Comparison of ENCODE assay signal across 1 cellular context in the genomic region with DNA sequence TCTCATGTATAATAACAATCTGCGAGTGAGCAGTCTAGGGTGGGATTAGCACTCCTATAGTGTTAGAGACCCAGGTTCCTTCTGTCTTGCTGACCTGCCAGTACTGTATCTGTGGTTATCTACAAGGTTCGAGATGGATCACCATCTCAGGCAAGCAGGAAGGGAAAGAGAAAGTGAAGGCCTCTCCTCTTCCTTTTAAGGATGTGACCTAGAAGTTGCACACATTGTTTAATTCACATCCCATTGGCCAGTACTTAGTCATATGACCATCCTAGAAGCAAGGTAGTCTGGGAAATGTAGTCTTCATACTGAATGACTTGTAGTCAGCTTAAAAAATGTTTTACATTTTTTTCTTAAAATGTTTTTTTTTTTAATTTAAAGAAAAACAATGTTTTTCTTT.
A peak's percentile ranks its signal among the peaks of the same experiment; 100 is the strongest.
TF ChIP-seq lines count a peak whose summit lies in the region.

No MANE protein-coding gene starts in this region.

TF ChIP-seq in K562, 482 proteins besides CTCF, POLR2A, EP300 and RAD21 (continued from another document):
- TF ChIP-seq, protein P1, sequence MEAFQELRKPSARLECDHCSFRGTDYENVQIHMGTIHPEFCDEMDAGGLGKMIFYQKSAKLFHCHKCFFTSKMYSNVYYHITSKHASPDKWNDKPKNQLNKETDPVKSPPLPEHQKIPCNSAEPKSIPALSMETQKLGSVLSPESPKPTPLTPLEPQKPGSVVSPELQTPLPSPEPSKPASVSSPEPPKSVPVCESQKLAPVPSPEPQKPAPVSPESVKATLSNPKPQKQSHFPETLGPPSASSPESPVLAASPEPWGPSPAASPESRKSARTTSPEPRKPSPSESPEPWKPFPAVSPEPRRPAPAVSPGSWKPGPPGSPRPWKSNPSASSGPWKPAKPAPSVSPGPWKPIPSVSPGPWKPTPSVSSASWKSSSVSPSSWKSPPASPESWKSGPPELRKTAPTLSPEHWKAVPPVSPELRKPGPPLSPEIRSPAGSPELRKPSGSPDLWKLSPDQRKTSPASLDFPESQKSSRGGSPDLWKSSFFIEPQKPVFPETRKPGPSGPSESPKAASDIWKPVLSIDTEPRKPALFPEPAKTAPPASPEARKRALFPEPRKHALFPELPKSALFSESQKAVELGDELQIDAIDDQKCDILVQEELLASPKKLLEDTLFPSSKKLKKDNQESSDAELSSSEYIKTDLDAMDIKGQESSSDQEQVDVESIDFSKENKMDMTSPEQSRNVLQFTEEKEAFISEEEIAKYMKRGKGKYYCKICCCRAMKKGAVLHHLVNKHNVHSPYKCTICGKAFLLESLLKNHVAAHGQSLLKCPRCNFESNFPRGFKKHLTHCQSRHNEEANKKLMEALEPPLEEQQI (IDR thresholded peaks at IDR 0.05), result no peak
- no peak for TF ChIP-seq ILF3 (IDR thresholded peaks at IDR 0.05; ENCODE audit: borderline replicate concordance)
- TF ChIP-seq, protein P2, sequence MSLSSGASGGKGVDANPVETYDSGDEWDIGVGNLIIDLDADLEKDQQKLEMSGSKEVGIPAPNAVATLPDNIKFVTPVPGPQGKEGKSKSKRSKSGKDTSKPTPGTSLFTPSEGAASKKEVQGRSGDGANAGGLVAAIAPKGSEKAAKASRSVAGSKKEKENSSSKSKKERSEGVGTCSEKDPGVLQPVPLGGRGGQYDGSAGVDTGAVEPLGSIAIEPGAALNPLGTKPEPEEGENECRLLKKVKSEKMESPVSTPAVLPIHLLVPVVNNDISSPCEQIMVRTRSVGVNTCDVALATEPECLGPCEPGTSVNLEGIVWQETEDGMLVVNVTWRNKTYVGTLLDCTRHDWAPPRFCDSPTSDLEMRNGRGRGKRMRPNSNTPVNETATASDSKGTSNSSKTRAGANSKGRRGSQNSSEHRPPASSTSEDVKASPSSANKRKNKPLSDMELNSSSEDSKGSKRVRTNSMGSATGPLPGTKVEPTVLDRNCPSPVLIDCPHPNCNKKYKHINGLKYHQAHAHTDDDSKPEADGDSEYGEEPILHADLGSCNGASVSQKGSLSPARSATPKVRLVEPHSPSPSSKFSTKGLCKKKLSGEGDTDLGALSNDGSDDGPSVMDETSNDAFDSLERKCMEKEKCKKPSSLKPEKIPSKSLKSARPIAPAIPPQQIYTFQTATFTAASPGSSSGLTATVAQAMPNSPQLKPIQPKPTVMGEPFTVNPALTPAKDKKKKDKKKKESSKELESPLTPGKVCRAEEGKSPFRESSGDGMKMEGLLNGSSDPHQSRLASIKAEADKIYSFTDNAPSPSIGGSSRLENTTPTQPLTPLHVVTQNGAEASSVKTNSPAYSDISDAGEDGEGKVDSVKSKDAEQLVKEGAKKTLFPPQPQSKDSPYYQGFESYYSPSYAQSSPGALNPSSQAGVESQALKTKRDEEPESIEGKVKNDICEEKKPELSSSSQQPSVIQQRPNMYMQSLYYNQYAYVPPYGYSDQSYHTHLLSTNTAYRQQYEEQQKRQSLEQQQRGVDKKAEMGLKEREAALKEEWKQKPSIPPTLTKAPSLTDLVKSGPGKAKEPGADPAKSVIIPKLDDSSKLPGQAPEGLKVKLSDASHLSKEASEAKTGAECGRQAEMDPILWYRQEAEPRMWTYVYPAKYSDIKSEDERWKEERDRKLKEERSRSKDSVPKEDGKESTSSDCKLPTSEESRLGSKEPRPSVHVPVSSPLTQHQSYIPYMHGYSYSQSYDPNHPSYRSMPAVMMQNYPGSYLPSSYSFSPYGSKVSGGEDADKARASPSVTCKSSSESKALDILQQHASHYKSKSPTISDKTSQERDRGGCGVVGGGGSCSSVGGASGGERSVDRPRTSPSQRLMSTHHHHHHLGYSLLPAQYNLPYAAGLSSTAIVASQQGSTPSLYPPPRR (CRISPR knock-in tag; IDR thresholded peaks at IDR 0.05; ENCODE audit: borderline replicate concordance), result no peak
- TF ChIP-seq NR3C1 (CRISPR knock-in tag; IDR thresholded peaks at IDR 0.05), result no peak
- no peak for TF ChIP-seq ZNF121 (CRISPR knock-in tag; conservative IDR thresholded peaks at IDR 0.05)
- no peak for TF ChIP-seq HNRNPK (IDR thresholded peaks at IDR 0.05; ENCODE audit: low read depth, low read length, poor library complexity, severe bottlenecking)
- peak; percentile 41; the same call in 1 of the 2 replicates for TF ChIP-seq FOSL1 (tag; conservative IDR thresholded peaks at IDR 0.05)
- peak; percentile 65 for TF ChIP-seq GABPA (tag; conservative IDR thresholded peaks at IDR 0.05; ENCODE audit: low read depth)
- TF ChIP-seq, protein P3, sequence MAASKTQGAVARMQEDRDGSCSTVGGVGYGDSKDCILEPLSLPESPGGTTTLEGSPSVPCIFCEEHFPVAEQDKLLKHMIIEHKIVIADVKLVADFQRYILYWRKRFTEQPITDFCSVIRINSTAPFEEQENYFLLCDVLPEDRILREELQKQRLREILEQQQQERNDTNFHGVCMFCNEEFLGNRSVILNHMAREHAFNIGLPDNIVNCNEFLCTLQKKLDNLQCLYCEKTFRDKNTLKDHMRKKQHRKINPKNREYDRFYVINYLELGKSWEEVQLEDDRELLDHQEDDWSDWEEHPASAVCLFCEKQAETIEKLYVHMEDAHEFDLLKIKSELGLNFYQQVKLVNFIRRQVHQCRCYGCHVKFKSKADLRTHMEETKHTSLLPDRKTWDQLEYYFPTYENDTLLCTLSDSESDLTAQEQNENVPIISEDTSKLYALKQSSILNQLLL (CRISPR knock-in tag; IDR thresholded peaks at IDR 0.05; ENCODE audit: borderline replicate concordance), result no peak
- TF ChIP-seq NONO (IDR thresholded peaks at IDR 0.05; ENCODE audit: low read depth in 2 of 2, low read length in 1 of 2), result no peak
- TF ChIP-seq SIX5 (IDR thresholded peaks at IDR 0.05; ENCODE audit: borderline replicate concordance in 1 of 2, insufficient read depth in 1 of 2, low read depth in 1 of 2, low read length in 2 of 2), result peak; percentile 34 to 53; a peak in 2 of 4 replicates
- peak; percentile 62 for TF ChIP-seq CEBPB (tag; IDR thresholded peaks at IDR 0.05)
- no peak for TF ChIP-seq NRF1 (conservative IDR thresholded peaks at IDR 0.05 in 1 of 2, IDR thresholded peaks at IDR 0.05 in 1 of 2)
- no peak for TF ChIP-seq ZNF133 (CRISPR knock-in tag; IDR thresholded peaks at IDR 0.05)
- no peak for TF ChIP-seq XRCC3 (IDR thresholded peaks at IDR 0.05)
- TF ChIP-seq MEF2D (tag; conservative IDR thresholded peaks at IDR 0.05; ENCODE audit: low read depth), result no peak
- no peak for TF ChIP-seq STAT5B (CRISPR knock-in tag; IDR thresholded peaks at IDR 0.05)
- TF ChIP-seq, protein P4, sequence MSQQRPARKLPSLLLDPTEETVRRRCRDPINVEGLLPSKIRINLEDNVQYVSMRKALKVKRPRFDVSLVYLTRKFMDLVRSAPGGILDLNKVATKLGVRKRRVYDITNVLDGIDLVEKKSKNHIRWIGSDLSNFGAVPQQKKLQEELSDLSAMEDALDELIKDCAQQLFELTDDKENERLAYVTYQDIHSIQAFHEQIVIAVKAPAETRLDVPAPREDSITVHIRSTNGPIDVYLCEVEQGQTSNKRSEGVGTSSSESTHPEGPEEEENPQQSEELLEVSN (IDR thresholded peaks at IDR 0.05; ENCODE audit: borderline replicate concordance in 1 of 2, extremely low read depth in 1 of 2, insufficient read depth in 1 of 2, insufficient read length in 1 of 2, low read depth in 1 of 2, low read length in 1 of 2, poor library complexity in 1 of 2, severe bottlenecking in 1 of 2), result no peak
- peak; percentile 86 for TF ChIP-seq HCFC1 (IDR thresholded peaks at IDR 0.05; ENCODE audit: low read depth, low read length)
- no peak; the same call in 1 of the 2 replicates for TF ChIP-seq BACH1 (tag; IDR thresholded peaks at IDR 0.05)
- TF ChIP-seq HLTF (IDR thresholded peaks at IDR 0.05), result no peak
- no peak for TF ChIP-seq ZNF830 (CRISPR knock-in tag; IDR thresholded peaks at IDR 0.05)
- TF ChIP-seq ELF1 (tag; IDR thresholded peaks at IDR 0.05), result peak; percentile 46; the same call in 1 of the 2 replicates
- TF ChIP-seq EP400 (IDR thresholded peaks at IDR 0.05), result no peak
- TF ChIP-seq, protein P5, sequence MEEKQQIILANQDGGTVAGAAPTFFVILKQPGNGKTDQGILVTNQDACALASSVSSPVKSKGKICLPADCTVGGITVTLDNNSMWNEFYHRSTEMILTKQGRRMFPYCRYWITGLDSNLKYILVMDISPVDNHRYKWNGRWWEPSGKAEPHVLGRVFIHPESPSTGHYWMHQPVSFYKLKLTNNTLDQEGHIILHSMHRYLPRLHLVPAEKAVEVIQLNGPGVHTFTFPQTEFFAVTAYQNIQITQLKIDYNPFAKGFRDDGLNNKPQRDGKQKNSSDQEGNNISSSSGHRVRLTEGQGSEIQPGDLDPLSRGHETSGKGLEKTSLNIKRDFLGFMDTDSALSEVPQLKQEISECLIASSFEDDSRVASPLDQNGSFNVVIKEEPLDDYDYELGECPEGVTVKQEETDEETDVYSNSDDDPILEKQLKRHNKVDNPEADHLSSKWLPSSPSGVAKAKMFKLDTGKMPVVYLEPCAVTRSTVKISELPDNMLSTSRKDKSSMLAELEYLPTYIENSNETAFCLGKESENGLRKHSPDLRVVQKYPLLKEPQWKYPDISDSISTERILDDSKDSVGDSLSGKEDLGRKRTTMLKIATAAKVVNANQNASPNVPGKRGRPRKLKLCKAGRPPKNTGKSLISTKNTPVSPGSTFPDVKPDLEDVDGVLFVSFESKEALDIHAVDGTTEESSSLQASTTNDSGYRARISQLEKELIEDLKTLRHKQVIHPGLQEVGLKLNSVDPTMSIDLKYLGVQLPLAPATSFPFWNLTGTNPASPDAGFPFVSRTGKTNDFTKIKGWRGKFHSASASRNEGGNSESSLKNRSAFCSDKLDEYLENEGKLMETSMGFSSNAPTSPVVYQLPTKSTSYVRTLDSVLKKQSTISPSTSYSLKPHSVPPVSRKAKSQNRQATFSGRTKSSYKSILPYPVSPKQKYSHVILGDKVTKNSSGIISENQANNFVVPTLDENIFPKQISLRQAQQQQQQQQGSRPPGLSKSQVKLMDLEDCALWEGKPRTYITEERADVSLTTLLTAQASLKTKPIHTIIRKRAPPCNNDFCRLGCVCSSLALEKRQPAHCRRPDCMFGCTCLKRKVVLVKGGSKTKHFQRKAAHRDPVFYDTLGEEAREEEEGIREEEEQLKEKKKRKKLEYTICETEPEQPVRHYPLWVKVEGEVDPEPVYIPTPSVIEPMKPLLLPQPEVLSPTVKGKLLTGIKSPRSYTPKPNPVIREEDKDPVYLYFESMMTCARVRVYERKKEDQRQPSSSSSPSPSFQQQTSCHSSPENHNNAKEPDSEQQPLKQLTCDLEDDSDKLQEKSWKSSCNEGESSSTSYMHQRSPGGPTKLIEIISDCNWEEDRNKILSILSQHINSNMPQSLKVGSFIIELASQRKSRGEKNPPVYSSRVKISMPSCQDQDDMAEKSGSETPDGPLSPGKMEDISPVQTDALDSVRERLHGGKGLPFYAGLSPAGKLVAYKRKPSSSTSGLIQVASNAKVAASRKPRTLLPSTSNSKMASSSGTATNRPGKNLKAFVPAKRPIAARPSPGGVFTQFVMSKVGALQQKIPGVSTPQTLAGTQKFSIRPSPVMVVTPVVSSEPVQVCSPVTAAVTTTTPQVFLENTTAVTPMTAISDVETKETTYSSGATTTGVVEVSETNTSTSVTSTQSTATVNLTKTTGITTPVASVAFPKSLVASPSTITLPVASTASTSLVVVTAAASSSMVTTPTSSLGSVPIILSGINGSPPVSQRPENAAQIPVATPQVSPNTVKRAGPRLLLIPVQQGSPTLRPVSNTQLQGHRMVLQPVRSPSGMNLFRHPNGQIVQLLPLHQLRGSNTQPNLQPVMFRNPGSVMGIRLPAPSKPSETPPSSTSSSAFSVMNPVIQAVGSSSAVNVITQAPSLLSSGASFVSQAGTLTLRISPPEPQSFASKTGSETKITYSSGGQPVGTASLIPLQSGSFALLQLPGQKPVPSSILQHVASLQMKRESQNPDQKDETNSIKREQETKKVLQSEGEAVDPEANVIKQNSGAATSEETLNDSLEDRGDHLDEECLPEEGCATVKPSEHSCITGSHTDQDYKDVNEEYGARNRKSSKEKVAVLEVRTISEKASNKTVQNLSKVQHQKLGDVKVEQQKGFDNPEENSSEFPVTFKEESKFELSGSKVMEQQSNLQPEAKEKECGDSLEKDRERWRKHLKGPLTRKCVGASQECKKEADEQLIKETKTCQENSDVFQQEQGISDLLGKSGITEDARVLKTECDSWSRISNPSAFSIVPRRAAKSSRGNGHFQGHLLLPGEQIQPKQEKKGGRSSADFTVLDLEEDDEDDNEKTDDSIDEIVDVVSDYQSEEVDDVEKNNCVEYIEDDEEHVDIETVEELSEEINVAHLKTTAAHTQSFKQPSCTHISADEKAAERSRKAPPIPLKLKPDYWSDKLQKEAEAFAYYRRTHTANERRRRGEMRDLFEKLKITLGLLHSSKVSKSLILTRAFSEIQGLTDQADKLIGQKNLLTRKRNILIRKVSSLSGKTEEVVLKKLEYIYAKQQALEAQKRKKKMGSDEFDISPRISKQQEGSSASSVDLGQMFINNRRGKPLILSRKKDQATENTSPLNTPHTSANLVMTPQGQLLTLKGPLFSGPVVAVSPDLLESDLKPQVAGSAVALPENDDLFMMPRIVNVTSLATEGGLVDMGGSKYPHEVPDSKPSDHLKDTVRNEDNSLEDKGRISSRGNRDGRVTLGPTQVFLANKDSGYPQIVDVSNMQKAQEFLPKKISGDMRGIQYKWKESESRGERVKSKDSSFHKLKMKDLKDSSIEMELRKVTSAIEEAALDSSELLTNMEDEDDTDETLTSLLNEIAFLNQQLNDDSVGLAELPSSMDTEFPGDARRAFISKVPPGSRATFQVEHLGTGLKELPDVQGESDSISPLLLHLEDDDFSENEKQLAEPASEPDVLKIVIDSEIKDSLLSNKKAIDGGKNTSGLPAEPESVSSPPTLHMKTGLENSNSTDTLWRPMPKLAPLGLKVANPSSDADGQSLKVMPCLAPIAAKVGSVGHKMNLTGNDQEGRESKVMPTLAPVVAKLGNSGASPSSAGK (IDR thresholded peaks at IDR 0.05), result no peak
- no peak for TF ChIP-seq ESRRB (CRISPR knock-in tag; IDR thresholded peaks at IDR 0.05; ENCODE audit: borderline replicate concordance)
